ENCODE assay signal across 7 cellular contexts in the genomic region with DNA sequence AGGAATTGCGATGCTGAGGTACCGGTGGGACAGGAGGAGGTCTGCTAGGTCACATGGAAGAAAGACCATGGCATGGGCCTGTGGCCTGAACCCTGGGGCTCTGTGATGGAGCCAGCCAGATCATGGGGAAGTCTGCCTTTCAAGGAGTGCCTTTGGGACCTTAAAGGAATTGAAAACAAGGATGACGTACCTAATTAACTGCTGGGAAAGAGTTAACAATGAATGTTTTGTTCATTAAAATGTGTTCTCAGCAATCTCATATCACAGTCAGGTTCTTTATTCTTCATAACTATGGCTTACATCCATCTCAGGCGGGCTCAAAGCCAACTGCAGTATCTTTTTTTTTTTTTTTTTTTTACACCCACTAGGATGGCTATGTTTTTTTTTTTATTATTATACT. TPM values are rescaled to one million over a fixed set of nuclear protein-coding genes. Genes with fewer than 3 reads are reported as not detected.
"Had no signal": no experiment of that assay in that cellular context is flagged by ENCODE, and none has a peak within 500 bp of the region (broad histone marks: within the 10 kb centered on the region; RNA-seq: fewer than 3 reads in every experiment).

No MANE protein-coding gene starts in this region.

- H2AFZ ChIP-seq: GM23338 had no signal

- H3K4me3 ChIP-seq: GM23338, K562 had no signal

- DNase-seq: H9, HCEC 1CT, IMR-90, KG1 had no signal

- H3K4me2 ChIP-seq: GM23338 had no signal

RNA-seq across cellular contexts. Expression of a gene that starts 25.6 kb away (rescaled TPM):
- total RNA-seq: HepG2, IMR-90, K562 had no signal
